ENCODE assay signal across 8 cellular contexts in the genomic region with DNA sequence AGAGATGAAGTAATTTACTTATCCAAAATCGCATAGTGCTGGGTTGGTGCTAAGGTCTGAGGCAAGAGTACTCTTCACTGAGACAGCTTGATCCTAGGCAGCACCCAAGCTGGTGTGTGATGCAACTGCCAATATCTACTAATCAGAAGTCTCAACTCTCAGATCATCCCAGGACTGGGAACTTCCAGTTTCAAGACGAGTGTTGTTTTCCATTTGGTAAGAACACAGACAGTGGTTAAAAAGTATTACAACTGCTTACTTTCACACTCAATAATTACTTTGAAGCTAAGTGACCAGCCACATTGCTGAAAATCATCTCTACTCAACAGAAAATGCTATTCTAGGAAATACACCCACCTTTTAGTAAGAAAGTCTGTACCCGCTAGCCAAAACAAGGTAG. TPM values are rescaled to one million over a fixed set of nuclear protein-coding genes. Genes with fewer than 3 reads are reported as not detected.
A peak's percentile ranks its signal among the peaks of the same experiment; 100 is the strongest.
DNase-seq lines count a peak whose midpoint lies in the region; ATAC-seq and TF ChIP-seq lines count a peak whose summit lies in the region.

No MANE protein-coding gene starts in this region.

- no peaks in the 10 kb centered on the region for H3F3A ChIP-seq in smooth muscle cell (ENCODE audit: low read depth)

- no peak overlapping the region for H3K4me3 Mint-ChIP-seq in activated B cell treated with CpG ODN at 0.5 μM for 24 hours

- H3K9ac ChIP-seq in smooth muscle cell (ENCODE audit: low read depth), result no peak overlapping the region

- H3K4me2 ChIP-seq in smooth muscle cell, result peak overlapping the region; percentile 7

- peak overlapping the region; percentile 61 for H3K27ac Mint-ChIP-seq in activated B cell treated with CpG ODN at 0.5 μM for 24 hours

- intact Hi-C loops in activated B cell treated with CpG ODN at 0.5 μM for 24 hours (cut with micrococcal nuclease), result loop anchor here (5.0 kb wide), 1 partner anchor 34 kb away; no protein-coding TSS in a partner anchor

- CTCF ChIA-PET in activated B cell treated with CpG ODN at 0.5 μM for 24 hours (lab: Charles Lee), result no interaction called here

- peaks cover 36% of the 10 kb centered on the region for H3K4me1 ChIP-seq in smooth muscle cell (ENCODE audit: low read depth)

- no peak overlapping the region for H2AFZ ChIP-seq in smooth muscle cell (ENCODE audit: low read depth)

- peaks cover 92% of the 10 kb centered on the region for H3K4me1 Mint-ChIP-seq in activated B cell treated with CpG ODN at 0.5 μM for 24 hours

- H3K27ac ChIP-seq in smooth muscle cell (ENCODE audit: low read depth), result no peak overlapping the region

- H3K4me3 ChIP-seq in smooth muscle cell, result no peak overlapping the region

- ATAC-seq in GM19035 (IDR thresholded peaks at IDR 0.05; ENCODE audit: unreplicated experiment), result peak; percentile 57
- peak; percentile 59 for ATAC-seq in HG02870 (IDR thresholded peaks at IDR 0.05; ENCODE audit: unreplicated experiment)
- ATAC-seq in activated B cell treated with CpG ODN at 0.5 μM for 24 hours (ENCODE audit: low read depth), result peak; percentile 45

- DNase-seq in activated B cell treated with CpG ODN at 0.5 μM for 24 hours (no peak), smooth muscle cell (lab: John Stamatoyannopoulos, UW; ENCODE audit: unreplicated experiment) (no peak), kidney glomerular epithelial cell (lab: John Stamatoyannopoulos, UW) (no peak), HuH-7.5 (ENCODE audit: low spot score) (no peak), pons (ENCODE audit: low spot score) (no peak), NCI-H510A (lab: John Stamatoyannopoulos, UW) (no peak)

- H3K36me3 Mint-ChIP-seq in activated B cell treated with CpG ODN at 0.5 μM for 24 hours (ENCODE audit: low read depth), result peaks cover 14% of the 10 kb centered on the region

- H3K27me3 ChIP-seq in smooth muscle cell (ENCODE audit: low read depth), result no peaks in the 10 kb centered on the region

- peaks cover 100% of the 10 kb centered on the region for H4K20me1 ChIP-seq in smooth muscle cell (ENCODE audit: low read depth)

- H3K9me3 ChIP-seq in smooth muscle cell (replicated peaks; ENCODE audit: low read depth), result no peaks in the 10 kb centered on the region

- no peak for TF ChIP-seq CTCF in activated B cell treated with CpG ODN at 0.5 μM for 24 hours (IDR thresholded peaks at IDR 0.05)
- no peak for TF ChIP-seq CTCF in smooth muscle cell (IDR thresholded peaks at IDR 0.05; ENCODE audit: borderline replicate concordance, insufficient read depth, poor library complexity, severe bottlenecking)

- 62% methylated on average over 3 of the region's 3 CpGs for WGBS in smooth muscle cell (ENCODE audit: low lambda C conversion rate)

- no peaks in the 10 kb centered on the region for H3K36me3 ChIP-seq in smooth muscle cell (ENCODE audit: low read depth)

- H3K27me3 Mint-ChIP-seq in activated B cell treated with CpG ODN at 0.5 μM for 24 hours, result no peaks in the 10 kb centered on the region

- no peaks in the 10 kb centered on the region for H3K9me3 Mint-ChIP-seq in activated B cell treated with CpG ODN at 0.5 μM for 24 hours

- POLR2A ChIA-PET in activated B cell treated with CpG ODN at 0.5 μM for 24 hours (lab: Charles Lee), result interaction anchor here (2.4 kb wide), 1 partner anchor 46 kb away, joined by 10 read pairs; a partner anchor contains a TSS

- H3K79me2 ChIP-seq in smooth muscle cell (ENCODE audit: low read depth), result peaks cover 100% of the 10 kb centered on the region

RNA-seq across cellular contexts. Expression of a gene that starts 45.3 kb away (rescaled TPM):
- total RNA-seq in activated B cell treated with CpG ODN at 0.5 μM for 24 hours, result 46.5 and 52.7 TPM in 2 replicates
- 83.0 and 83.7 TPM in 2 replicates for total RNA-seq in smooth muscle cell
- polyA plus RNA-seq in smooth muscle cell, result 27.4 and 30.6 TPM in 2 replicates
